In genomic region chr5:40614923-40615585, GRCh38 we compare ENCODE assay signal across 2 cellular contexts.
TF ChIP-seq lines count a peak whose summit lies in the region.

No MANE protein-coding gene starts in this region.

TF ChIP-seq in IMR-90, 13 proteins besides CTCF, POLR2A, EP300 and RAD21:
- TF ChIP-seq MAFK (IDR thresholded peaks at IDR 0.05; ENCODE audit: low read depth, low read length) = peak; percentile 50
- no peak for TF ChIP-seq RFX5 (IDR thresholded peaks at IDR 0.05; ENCODE audit: low read depth, low read length)

TF ChIP-seq in K562, 482 proteins besides CTCF, POLR2A, EP300 and RAD21:
- TF ChIP-seq ZNF316 (IDR thresholded peaks at IDR 0.05) (peak; percentile 85), MAFG (tag; conservative IDR thresholded peaks at IDR 0.05) (peak; percentile 60), C11orf30 (IDR thresholded peaks at IDR 0.05; ENCODE audit: low read depth) (peak; percentile 68; the same call in 1 of the 2 replicates), KAT2B (IDR thresholded peaks at IDR 0.05; ENCODE audit: low read depth, low read length) (no peak)
